In the genomic region with DNA sequence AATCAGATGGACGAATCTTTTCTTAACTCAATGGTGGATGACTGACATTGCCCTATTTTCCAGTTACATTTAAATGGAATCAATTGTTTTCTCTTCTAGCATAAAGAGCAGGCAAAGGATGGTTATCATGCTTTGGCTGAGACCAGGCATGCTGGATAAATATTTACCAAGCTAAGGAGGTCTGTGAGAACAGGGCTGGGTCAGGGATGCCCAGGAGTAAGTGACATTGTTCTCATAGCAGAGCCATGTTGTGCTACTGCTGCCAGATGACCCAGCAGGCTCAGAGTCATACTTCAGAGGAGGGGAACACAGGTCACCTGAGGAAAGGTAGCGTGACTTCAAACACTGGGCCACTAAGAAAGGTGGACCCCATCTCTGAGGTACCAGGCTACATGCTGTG, we compare ENCODE assay signal across 16 cellular contexts.
DNase-seq lines count a peak whose midpoint lies in the region; ATAC-seq and TF ChIP-seq lines count a peak whose summit lies in the region.
"Had no signal": no experiment of that assay in that cellular context is flagged by ENCODE, and none has a peak within 500 bp of the region (broad histone marks: within the 10 kb centered on the region; RNA-seq: fewer than 3 reads in every experiment).

No MANE protein-coding gene starts in this region.

- H2BK15ac ChIP-seq in mesenchymal stem cell (ENCODE audit: low read depth, poor library complexity, severe bottlenecking): peak overlapping the region; percentile 89

- no peak overlapping the region for H2BK120ac ChIP-seq in mesenchymal stem cell (ENCODE audit: low read depth, low read length)

- H4K91ac ChIP-seq in mesenchymal stem cell (ENCODE audit: low read length): no peak overlapping the region

- H4K8ac ChIP-seq in mesenchymal stem cell (ENCODE audit: low read length): peak overlapping the region; percentile 80

- H3K27me3 ChIP-seq in mesenchymal stem cell (ENCODE audit: control insufficient read depth in 1 of 2, insufficient read depth in 1 of 2, low read length in 2 of 2) (no peaks in the 10 kb centered on the region), upper lobe of left lung (no peaks in the 10 kb centered on the region)
- H3K27me3 ChIP-seq: Peyer's patch, transverse colon had no signal

- H3K23ac ChIP-seq in mesenchymal stem cell (ENCODE audit: low read length in 2 of 2): no peak overlapping the region

- H3K14ac ChIP-seq in mesenchymal stem cell (ENCODE audit: low read length in 2 of 2): no peak overlapping the region

- peak overlapping the region; percentile 38 for H3K27ac ChIP-seq in mesenchymal stem cell (ENCODE audit: low read length, poor library complexity, severe bottlenecking)
- H3K27ac ChIP-seq in upper lobe of left lung: peak overlapping the region; percentile 51 to 71 (median 64)
- H3K27ac ChIP-seq: Peyer's patch, transverse colon had no signal

- peak in 2 of 4 donors; percentile 20 to 24 for TF ChIP-seq EP300 in upper lobe of left lung (IDR thresholded peaks at IDR 0.05)

- no peak overlapping the region for H3K4me2 ChIP-seq in mesenchymal stem cell (ENCODE audit: low read length, poor library complexity, severe bottlenecking)

- ATAC-seq in upper lobe of left lung (ENCODE audit: low FRiP score in 2 of 2) (peak; percentile 48 to 87), HG02884 (IDR thresholded peaks at IDR 0.05; ENCODE audit: unreplicated experiment) (no peak), GM21786 (IDR thresholded peaks at IDR 0.05; ENCODE audit: unreplicated experiment) (no peak)
- ATAC-seq: stimulated activated naive B cell treated with anti-CD40 and anti-IgM and Interleukin-4, amounts not matched to agents 10 μg/mL and 1 μg/mL and 100 μg/mL, for 72 hours had no signal

- H3K36me3 ChIP-seq in mesenchymal stem cell (ENCODE audit: control insufficient read depth in 1 of 2, insufficient read depth in 2 of 2, low read depth in 1 of 2, low read length in 2 of 2): peaks cover 0 to 7% of the 10 kb centered on the region in 2 experiments
- no peaks in the 10 kb centered on the region for H3K36me3 ChIP-seq in upper lobe of left lung
- H3K36me3 ChIP-seq: Peyer's patch, transverse colon had no signal

- peak overlapping the region; percentile 76 to 82 for H3K18ac ChIP-seq in mesenchymal stem cell (ENCODE audit: low read depth in 1 of 2, low read length in 2 of 2)

- H3K9me3 ChIP-seq in mesenchymal stem cell (ENCODE audit: control insufficient read depth, low read length) (no peaks in the 10 kb centered on the region), upper lobe of left lung (no peaks in the 10 kb centered on the region)
- H3K9me3 ChIP-seq: Peyer's patch, transverse colon had no signal

- no peak overlapping the region for H3K9ac ChIP-seq in mesenchymal stem cell (ENCODE audit: low read length)

- H2AK5ac ChIP-seq in mesenchymal stem cell (ENCODE audit: low read length, severe bottlenecking): peak overlapping the region; percentile 14

- H3K79me1 ChIP-seq in mesenchymal stem cell (replicated peaks; ENCODE audit: low read length, poor library complexity, severe bottlenecking): peaks cover 58% of the 10 kb centered on the region

- no peak for TF ChIP-seq CTCF in upper lobe of left lung (IDR thresholded peaks at IDR 0.05)

- no peak overlapping the region for H3K4ac ChIP-seq in mesenchymal stem cell (ENCODE audit: low read depth in 1 of 2, low read length in 2 of 2)

- WGBS in mesenchymal stem cell: 99% methylated on average over 2 of the region's 2 CpGs
- 58 to 71% methylated on average over 2 of the region's 2 CpGs for WGBS in upper lobe of left lung, 2 donors

- DNase-seq in NCI-H510A treated with DMSO at 0.1 percent for 48 hours (lab: John Stamatoyannopoulos, UW) (peak; percentile 36), NCI-H510A (lab: John Stamatoyannopoulos, UW) (no peak), SHP77 (lab: John Stamatoyannopoulos, UW) (peak; percentile 18 to 52), mesenchymal stem cell (no peak), upper lobe of left lung (peak in 1 of 2 donors; percentile 69), GM19240 (ENCODE audit: insufficient read length, low spot score) (no peak)
- DNase-seq: activated CD4-positive, alpha-beta T cell treated with anti-CD3 and anti-CD28 coated beads for 4 hours; aorta; left cardiac atrium; NCI-H2029 treated with DMSO at 0.1 percent for 48 hours; NCI-H526 treated with DMSO at 0.1 percent for 48 hours; Peyer's patch; stimulated activated naive B cell treated with anti-CD40 and anti-IgM and Interleukin-4, amounts not matched to agents 10 μg/mL and 1 μg/mL and 100 μg/mL, for 72 hours; transverse colon had no signal

- no peak overlapping the region for H2BK5ac ChIP-seq in mesenchymal stem cell (ENCODE audit: low read depth, low read length, poor library complexity, severe bottlenecking)

- H2AFZ ChIP-seq in mesenchymal stem cell (ENCODE audit: low read depth, low read length): no peak overlapping the region

- H3K4me3 ChIP-seq in mesenchymal stem cell (ENCODE audit: insufficient read depth in 1 of 2, low read depth in 1 of 2, low read length in 2 of 2) (no peak overlapping the region), upper lobe of left lung (no peak overlapping the region)
- H3K4me3 ChIP-seq: Peyer's patch, transverse colon had no signal

- H2BK12ac ChIP-seq in mesenchymal stem cell (ENCODE audit: low read length in 2 of 2): peak overlapping the region in 1 of 2 experiments; percentile 91

- no peak for TF ChIP-seq POLR2A in upper lobe of left lung (IDR thresholded peaks at IDR 0.05)

- peaks cover 9% of the 10 kb centered on the region for H3K4me1 ChIP-seq in mesenchymal stem cell (ENCODE audit: control insufficient read depth, insufficient read depth, low read depth, low read length)
- peaks cover 2 to 20% (median 9%) of the 10 kb centered on the region in 4 donors for H3K4me1 ChIP-seq in upper lobe of left lung
- H3K4me1 ChIP-seq: Peyer's patch had no signal

Comparison
In these comparisons a context has a peak if more than half of its experiments do, and no peak if none do; other contexts are left out.
1. DNase-seq: peak in NCI-H510A treated with DMSO at 0.1 percent for 48 hours (single experiment) and SHP77 (2 of 2); none in NCI-H510A (single experiment), mesenchymal stem cell (single experiment) and GM19240 (single experiment).
2. ATAC-seq: peak in upper lobe of left lung (2 of 2); none in HG02884 (single experiment) and GM21786 (single experiment).